Comparison of ENCODE assay signal across 29 cellular contexts in the genomic region with DNA sequence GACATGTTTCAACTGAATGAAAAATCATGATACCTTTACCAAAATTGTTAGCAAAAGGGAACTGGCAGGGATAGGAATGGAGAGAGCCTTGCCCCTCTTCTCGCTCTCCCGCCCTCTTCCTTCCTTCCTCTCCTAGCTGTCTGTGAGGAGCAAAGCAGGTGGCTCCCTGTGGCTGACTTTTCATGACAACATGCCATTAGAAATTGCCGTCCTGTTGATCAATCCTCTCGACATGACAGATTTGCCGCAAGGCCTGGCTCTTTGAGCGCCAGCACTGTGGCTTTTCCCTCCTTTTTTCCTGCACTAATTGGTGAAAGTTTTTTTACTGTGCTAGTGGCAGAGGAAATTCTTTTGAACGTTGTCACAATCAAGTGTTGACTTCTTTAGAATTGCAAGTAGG.
"Had no signal": no experiment of that assay in that cellular context is flagged by ENCODE, and none has a peak within 500 bp of the region (broad histone marks: within the 10 kb centered on the region; RNA-seq: fewer than 3 reads in every experiment).

No MANE protein-coding gene starts in this region.

- H3K27ac Mint-ChIP-seq: activated CD4-positive, alpha-beta memory T cell treated with anti-CD3 and anti-CD28 coated beads, Interleukin-2, amount 10 ng/mL, durations not matched to agents 7 days and 5 days; activated CD4-positive, alpha-beta T cell treated with anti-CD3 and anti-CD28 coated beads, Interleukin-2, amount 10 ng/mL, durations not matched to agents 24 days and 14 days; activated naive CD4-positive, alpha-beta T cell treated with anti-CD3 and anti-CD28 coated beads, Interleukin-2, amount 10 ng/mL, durations not matched to agents 7 days and 5 days; activated naive CD8-positive, alpha-beta T cell treated with anti-CD3 and anti-CD28 coated beads, Interleukin-2, amount 10 ng/mL, durations not matched to agents 7 days and 5 days; activated T-cell treated with anti-CD3 and anti-CD28 coated beads, Interleukin-2, amount 50 U/mL, for 24 hours; brain; natural killer cell treated with Interleukin-12 subunit alpha and Interleukin-12 subunit beta and Interleukin-15 and Interleukin-18, amount 100 ng/mL, for 72 hours; stimulated activated effector memory CD8-positive, alpha-beta T cell treated with anti-CD3 and anti-CD28 coated beads, Interleukin-12 subunit alpha, Interleukin-12 subunit beta, amount 100 ng/mL, for 72 hours; stimulated activated naive CD8-positive, alpha-beta T cell treated with anti-CD3 and anti-CD28 coated beads, Interleukin-15, amount 100 ng/mL, for 72 hours; type B pancreatic cell had no signal

- H3K36me3 Mint-ChIP-seq: activated naive CD4-positive, alpha-beta T cell treated with anti-CD3 and anti-CD28 coated beads, Interleukin-2, amount 10 ng/mL, durations not matched to agents 7 days and 5 days; activated naive CD8-positive, alpha-beta T cell treated with anti-CD3 and anti-CD28 coated beads, Interleukin-2, amount 10 ng/mL, durations not matched to agents 7 days and 5 days; natural killer cell treated with Interleukin-12 subunit alpha and Interleukin-12 subunit beta and Interleukin-15 and Interleukin-18, amount 100 ng/mL, for 72 hours; stimulated activated effector memory CD8-positive, alpha-beta T cell treated with anti-CD3 and anti-CD28 coated beads, Interleukin-12 subunit alpha, Interleukin-12 subunit beta, amount 100 ng/mL, for 72 hours had no signal

- H3K4me3 ChIP-seq: ascending aorta, cardiac muscle cell, coronary artery, dorsolateral prefrontal cortex, mucosa of descending colon, pancreas, psoas muscle, sigmoid colon had no signal

- H3K9me3 Mint-ChIP-seq: activated CD4-positive, alpha-beta memory T cell treated with anti-CD3 and anti-CD28 coated beads, Interleukin-2, amount 10 ng/mL, durations not matched to agents 7 days and 5 days; activated CD4-positive, alpha-beta T cell treated with anti-CD3 and anti-CD28 coated beads, Interleukin-2, amount 10 ng/mL, durations not matched to agents 24 days and 14 days; activated naive CD4-positive, alpha-beta T cell treated with anti-CD3 and anti-CD28 coated beads, Interleukin-2, amount 10 ng/mL, durations not matched to agents 7 days and 5 days; activated naive CD8-positive, alpha-beta T cell treated with anti-CD3 and anti-CD28 coated beads, Interleukin-2, amount 10 ng/mL, durations not matched to agents 7 days and 5 days; activated T-cell treated with anti-CD3 and anti-CD28 coated beads, Interleukin-2, amount 50 U/mL, for 24 hours; natural killer cell treated with Interleukin-12 subunit alpha and Interleukin-12 subunit beta and Interleukin-15 and Interleukin-18, amount 100 ng/mL, for 72 hours; stimulated activated effector memory CD8-positive, alpha-beta T cell treated with anti-CD3 and anti-CD28 coated beads, Interleukin-12 subunit alpha, Interleukin-12 subunit beta, amount 100 ng/mL, for 72 hours; stimulated activated naive CD8-positive, alpha-beta T cell treated with anti-CD3 and anti-CD28 coated beads, Interleukin-15, amount 100 ng/mL, for 72 hours; type B pancreatic cell had no signal

- DNase-seq: activated CD4-positive, alpha-beta memory T cell treated with anti-CD3 and anti-CD28 coated beads, Interleukin-2, amount 10 ng/mL, durations not matched to agents 7 days and 5 days; activated CD4-positive, alpha-beta T cell treated with anti-CD3 and anti-CD28 coated beads, Interleukin-2, amount 10 ng/mL, durations not matched to agents 24 days and 14 days; activated CD8-positive, alpha-beta memory T cell treated with anti-CD3 and anti-CD28 coated beads, Interleukin-2, amount 50 U/mL, for 48 hours; activated gamma-delta T cell; activated naive CD4-positive, alpha-beta T cell treated with anti-CD3 and anti-CD28 coated beads, Interleukin-2, amount 10 ng/mL, durations not matched to agents 7 days and 5 days; activated naive CD8-positive, alpha-beta T cell treated with anti-CD3 and anti-CD28 coated beads, Interleukin-2, amount 10 ng/mL, durations not matched to agents 7 days and 5 days; activated T-cell treated with anti-CD3 and anti-CD28 coated beads, Interleukin-2, amount 50 U/mL, for 24 hours; cerebellar nuclear complex; dorsolateral prefrontal cortex; effector memory CD4-positive, alpha-beta T cell; glutamatergic neuron; left ventricle myocardium superior; mucosa of descending colon; pancreas; psoas muscle; sigmoid colon; small intestine; stimulated activated CD4-positive, alpha-beta T cell treated with anti-CD3 and anti-CD28 coated beads, Interleukin-4, amount 100 ng/mL, for 24 hours; stimulated activated naive CD8-positive, alpha-beta T cell treated with anti-CD3 and anti-CD28 coated beads, Interleukin-15, amount 100 ng/mL, for 72 hours; substantia nigra had no signal

- H3K4me1 Mint-ChIP-seq: activated CD4-positive, alpha-beta memory T cell treated with anti-CD3 and anti-CD28 coated beads, Interleukin-2, amount 10 ng/mL, durations not matched to agents 7 days and 5 days; activated CD4-positive, alpha-beta T cell treated with anti-CD3 and anti-CD28 coated beads, Interleukin-2, amount 10 ng/mL, durations not matched to agents 24 days and 14 days; activated naive CD4-positive, alpha-beta T cell treated with anti-CD3 and anti-CD28 coated beads, Interleukin-2, amount 10 ng/mL, durations not matched to agents 7 days and 5 days; activated naive CD8-positive, alpha-beta T cell treated with anti-CD3 and anti-CD28 coated beads, Interleukin-2, amount 10 ng/mL, durations not matched to agents 7 days and 5 days; stimulated activated effector memory CD8-positive, alpha-beta T cell treated with anti-CD3 and anti-CD28 coated beads, Interleukin-12 subunit alpha, Interleukin-12 subunit beta, amount 100 ng/mL, for 72 hours had no signal

- ATAC-seq: activated CD4-positive, CD25-positive, alpha-beta regulatory T cell treated with anti-CD3 and anti-CD28 coated beads, Interleukin-2, amount 50 U/mL, for 24 hours; left ventricle myocardium superior; mucosa of descending colon; natural killer cell treated with Interleukin-12 subunit alpha and Interleukin-12 subunit beta and Interleukin-15 and Interleukin-18, amount 100 ng/mL, for 72 hours; pancreas; psoas muscle; stimulated activated effector memory CD8-positive, alpha-beta T cell treated with anti-CD3 and anti-CD28 coated beads, Interleukin-12 subunit alpha, Interleukin-12 subunit beta, amount 100 ng/mL, for 72 hours; stimulated activated naive CD8-positive, alpha-beta T cell treated with anti-CD3 and anti-CD28 coated beads, Interleukin-15, amount 100 ng/mL, for 72 hours had no signal

- H3K9me3 ChIP-seq: ascending aorta, mucosa of descending colon, pancreas, psoas muscle, sigmoid colon had no signal

- H3K4me3 Mint-ChIP-seq: activated CD4-positive, alpha-beta memory T cell treated with anti-CD3 and anti-CD28 coated beads, Interleukin-2, amount 10 ng/mL, durations not matched to agents 7 days and 5 days; activated CD4-positive, alpha-beta T cell treated with anti-CD3 and anti-CD28 coated beads, Interleukin-2, amount 10 ng/mL, durations not matched to agents 24 days and 14 days; activated naive CD4-positive, alpha-beta T cell treated with anti-CD3 and anti-CD28 coated beads, Interleukin-2, amount 10 ng/mL, durations not matched to agents 7 days and 5 days; activated naive CD8-positive, alpha-beta T cell treated with anti-CD3 and anti-CD28 coated beads, Interleukin-2, amount 10 ng/mL, durations not matched to agents 7 days and 5 days; activated T-cell treated with anti-CD3 and anti-CD28 coated beads, Interleukin-2, amount 50 U/mL, for 24 hours; brain; natural killer cell treated with Interleukin-12 subunit alpha and Interleukin-12 subunit beta and Interleukin-15 and Interleukin-18, amount 100 ng/mL, for 72 hours; stimulated activated effector memory CD8-positive, alpha-beta T cell treated with anti-CD3 and anti-CD28 coated beads, Interleukin-12 subunit alpha, Interleukin-12 subunit beta, amount 100 ng/mL, for 72 hours; stimulated activated naive CD8-positive, alpha-beta T cell treated with anti-CD3 and anti-CD28 coated beads, Interleukin-15, amount 100 ng/mL, for 72 hours; type B pancreatic cell had no signal

- H3K27me3 ChIP-seq: ascending aorta, cardiac muscle cell, dorsolateral prefrontal cortex, pancreas, sigmoid colon had no signal

- H3K36me3 ChIP-seq: ascending aorta, cardiac muscle cell, pancreas, sigmoid colon had no signal

- H3K27ac ChIP-seq: ascending aorta, cardiac muscle cell, coronary artery, dorsolateral prefrontal cortex, pancreas, psoas muscle, sigmoid colon, VCaP had no signal
